ENCODE assay signal across 1 cellular context in genomic region chrX:71365876-71366673, GRCh38.
TF ChIP-seq lines count a peak whose summit lies in the region.

Gene TAF1, plus strand, starts transcription at chrX:71366357. Its CDS starts 18 bp downstream, at chrX:71366375.

TF ChIP-seq in K562, 482 proteins besides CTCF, POLR2A, EP300 and RAD21 (continued from another document):
- TF ChIP-seq MNT (conservative IDR thresholded peaks at IDR 0.05) (peak; percentile 75 to 87), ETV1 (tag; conservative IDR thresholded peaks at IDR 0.05; ENCODE audit: low read depth) (peak; percentile 54; the same call in 1 of the 2 replicates), YY1 (IDR thresholded peaks at IDR 0.05; ENCODE audit: borderline replicate concordance in 1 of 3, control insufficient read depth in 1 of 3, extremely low read depth in 1 of 3, insufficient read depth in 3 of 3, insufficient read length in 1 of 3, insufficient replicate concordance in 2 of 3, low read depth in 1 of 3, low read length in 2 of 3) (peak; percentile 13 to 91 (median 79)), FOXA1 (IDR thresholded peaks at IDR 0.05; ENCODE audit: borderline replicate concordance) (no peak), THRA (IDR thresholded peaks at IDR 0.05) (no peak), GABPB1 (CRISPR knock-in tag; IDR thresholded peaks at IDR 0.05) (peak; percentile 74), ZFPM2 (CRISPR knock-in tag; IDR thresholded peaks at IDR 0.05) (no peak), ZEB2 (IDR thresholded peaks at IDR 0.05) (no peak), ZNF639 (CRISPR knock-in tag; conservative IDR thresholded peaks at IDR 0.05 in 1 of 2, IDR thresholded peaks at IDR 0.05 in 1 of 2) (peak in 1 of 2 experiments; percentile 77; a peak in 2 of 4 replicates), MEF2D (tag; conservative IDR thresholded peaks at IDR 0.05; ENCODE audit: low read depth) (0 out of 2 replicates have a peak, but pooled peaks have one; percentile 3), CREB1 (IDR thresholded peaks at IDR 0.05) (0 out of 2 replicates have a peak, but pooled peaks have one; percentile 13), CREB1 (CRISPR knock-in tag; IDR thresholded peaks at IDR 0.05) (peak; percentile 22; the same call in 1 of the 2 replicates), CBX5 (IDR thresholded peaks at IDR 0.05; ENCODE audit: borderline replicate concordance, low read depth) (no peak), ZNF740 (CRISPR knock-in tag; IDR thresholded peaks at IDR 0.05) (peak; percentile 54; the same call in 1 of the 2 replicates), ZNF740 (tag; IDR thresholded peaks at IDR 0.05) (peak in 1 of 2 experiments; percentile 89; a peak in 2 of 4 replicates), E2F6 (IDR thresholded peaks at IDR 0.05; ENCODE audit: borderline replicate concordance in 1 of 2, extremely low read depth in 1 of 2, insufficient read depth in 1 of 2, insufficient read length in 1 of 2, low read depth in 1 of 2, low read length in 1 of 2, poor library complexity in 1 of 2, severe bottlenecking in 1 of 2) (peak in 1 of 2 experiments; percentile 51), TAF9B (IDR thresholded peaks at IDR 0.05; ENCODE audit: partially characterized antibody) (peak; percentile 84), BDP1 (IDR thresholded peaks at IDR 0.05; ENCODE audit: insufficient read depth, insufficient read length) (no peak), USF1 (CRISPR knock-in tag; IDR thresholded peaks at IDR 0.05) (peak; percentile 95), BCLAF1 (IDR thresholded peaks at IDR 0.05; ENCODE audit: borderline replicate concordance in 1 of 2, control insufficient read depth in 1 of 2, low read depth in 2 of 2, low read length in 1 of 2) (no peak), ASH1L (IDR thresholded peaks at IDR 0.05; ENCODE audit: borderline replicate concordance, low read depth, partially characterized antibody) (peak; percentile 72), POLR2B (IDR thresholded peaks at IDR 0.05; ENCODE audit: low read depth, partially characterized antibody) (no peak), ZNF354B (CRISPR knock-in tag; IDR thresholded peaks at IDR 0.05) (no peak), RBBP5 (IDR thresholded peaks at IDR 0.05; ENCODE audit: borderline replicate concordance, insufficient read depth, low read length, poor library complexity, severe bottlenecking) (peak; percentile 19), KLF13 (tag; IDR thresholded peaks at IDR 0.05; ENCODE audit: borderline replicate concordance, low read depth) (no peak)
TF ChIP-seq in K562: peak in this region for 74.
